15 cellular contexts compared by ENCODE assay signal in genomic region chr18:58501033-58501432, GRCh38.
A peak's percentile ranks its signal among the peaks of the same experiment; 100 is the strongest.
DNase-seq lines count a peak whose midpoint lies in the region; ATAC-seq and TF ChIP-seq lines count a peak whose summit lies in the region.
"Had no signal": no experiment of that assay in that cellular context is flagged by ENCODE, and none has a peak within 500 bp of the region (broad histone marks: within the 10 kb centered on the region; RNA-seq: fewer than 3 reads in every experiment).

No MANE protein-coding gene starts in this region.

- no peak for TF ChIP-seq POLR2A in tibial nerve (IDR thresholded peaks at IDR 0.05)

- no peak for TF ChIP-seq CTCF in tibial nerve (IDR thresholded peaks at IDR 0.05)

- H3K36me3 ChIP-seq in mucosa of rectum (ENCODE audit: control insufficient read depth in 2 of 2, insufficient read depth in 2 of 2, low read length in 2 of 2) = no peaks in the 10 kb centered on the region
- no peaks in the 10 kb centered on the region for H3K36me3 ChIP-seq in tibial nerve

- WGBS in tibial nerve, 2 donors = 45 to 49% methylated on average over 4 of the region's 4 CpGs

- H3K27ac ChIP-seq in mucosa of rectum (ENCODE audit: low read depth in 2 of 2, low read length in 2 of 2) (peak overlapping the region; percentile 5 to 30), tibial nerve (no peak overlapping the region)

- ATAC-seq in HG02610 (IDR thresholded peaks at IDR 0.05; ENCODE audit: unreplicated experiment) = peak; percentile 90

- H3K4me1 ChIP-seq in mucosa of rectum (ENCODE audit: control insufficient read depth in 2 of 2, insufficient read depth in 2 of 2, low read length in 2 of 2) (peaks cover 23 to 33% of the 10 kb centered on the region in 2 donors), tibial nerve (no peaks in the 10 kb centered on the region)

- H3K9ac ChIP-seq in mucosa of rectum (ENCODE audit: low read depth in 1 of 2, low read length in 2 of 2) = no peak overlapping the region

- peak; percentile 27 for DNase-seq in DMS53 (lab: John Stamatoyannopoulos, UW)
- no peak for DNase-seq in DMS53 treated with DMSO at 0.1 percent for 48 hours (lab: John Stamatoyannopoulos, UW; ENCODE audit: unreplicated experiment)
- peak; percentile 38 for DNase-seq in NCI-H69 (lab: John Stamatoyannopoulos, UW)
- no peak for DNase-seq in DMS153 (lab: John Stamatoyannopoulos, UW)
- no peak for DNase-seq in tibial nerve (ENCODE audit: low spot score in 2 of 2)
- DNase-seq in posterior cingulate gyrus = no peak
- DNase-seq: 8988T; activated CD4-positive, alpha-beta T cell treated with anti-CD3 and anti-CD28 coated beads, Interleukin-2, amount 10 ng/mL, durations not matched to agents 7 days and 5 days; activated gamma-delta T cell treated with Interleukin-2 at 50 U/mL for 16 hours; KBM-7; NCI-H446 treated with DMSO at 0.1 percent for 48 hours; retina; substantia nigra had no signal

- no peak for TF ChIP-seq EP300 in tibial nerve (IDR thresholded peaks at IDR 0.05)

- H3K9me3 ChIP-seq in mucosa of rectum (ENCODE audit: control insufficient read depth in 2 of 2, low read length in 2 of 2) (no peaks in the 10 kb centered on the region), tibial nerve (no peaks in the 10 kb centered on the region)

- intact Hi-C loops in posterior cingulate gyrus (cut with DNase I) = no loop called here

- H3K27me3 ChIP-seq in mucosa of rectum (ENCODE audit: control insufficient read depth in 2 of 2, insufficient read depth in 2 of 2, low read length in 2 of 2) = no peaks in the 10 kb centered on the region
- H3K27me3 ChIP-seq in tibial nerve = no peaks in the 10 kb centered on the region

- H3K4me3 ChIP-seq in mucosa of rectum (ENCODE audit: low read length in 2 of 2) (peak overlapping the region; percentile 6 to 22), tibial nerve (no peak overlapping the region)

Comparison
In these comparisons a context has a peak if more than half of its experiments do, and no peak if none do; other contexts are left out.
1. DNase-seq: peak in DMS53 (single experiment) and NCI-H69 (single experiment); none in DMS53 treated with DMSO at 0.1 percent for 48 hours (single experiment), DMS153 (single experiment), tibial nerve (0 of 2) and posterior cingulate gyrus (0 of 10).
2. H3K27ac ChIP-seq: peak in mucosa of rectum (2 of 2); none in tibial nerve (0 of 4).
3. H3K4me3 ChIP-seq: peak in mucosa of rectum (2 of 2); none in tibial nerve (0 of 4).